8 cellular contexts compared by ENCODE assay signal in the genomic region with DNA sequence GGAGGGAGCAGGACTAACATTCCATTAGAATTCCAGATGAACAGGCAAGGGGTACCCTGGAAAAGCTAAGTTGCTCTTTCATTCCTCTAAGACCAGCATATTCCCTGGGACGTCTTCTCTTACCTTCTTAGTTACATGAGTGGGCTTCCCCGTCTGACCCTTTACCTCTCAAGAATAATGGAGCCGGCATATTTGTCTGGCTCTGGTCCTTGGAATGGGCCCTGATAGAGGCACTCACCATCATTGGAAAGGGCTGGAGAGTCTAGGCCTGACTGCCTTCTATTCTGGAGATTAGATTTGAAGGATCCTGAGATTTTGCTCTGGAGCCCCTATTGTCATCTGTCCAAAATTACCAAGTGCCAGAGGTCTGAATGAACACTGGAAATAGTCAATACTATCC.
"Had no signal": no experiment of that assay in that cellular context is flagged by ENCODE, and none has a peak within 500 bp of the region (broad histone marks: within the 10 kb centered on the region; RNA-seq: fewer than 3 reads in every experiment).

No MANE protein-coding gene starts in this region.

- DNase-seq: GM23248, GOT3, H7, H9, HCEC 1CT, HFFc6 had no signal

- H3K27ac ChIP-seq: GM23248 had no signal

- H3K9me3 ChIP-seq: HAP-1 had no signal

- H3K4me1 ChIP-seq: HAP-1 had no signal

- H3K36me3 ChIP-seq: HAP-1 had no signal

- H3K4me3 ChIP-seq: GM23248, GM23338, HAP-1 had no signal
